Comparison of ENCODE assay signal across 1 cellular context in genomic region chr16:85027349-85027967, GRCh38.
TF ChIP-seq lines count a peak whose summit lies in the region.

KIAA0513 (plus strand) TSS chr16:85027795; CDS start chr16:85067072, 39,277 bp downstream.

TF ChIP-seq in K562, 482 proteins besides CTCF, POLR2A, EP300 and RAD21 (continued from another document and continues in another):
- TF ChIP-seq PHF20 (IDR thresholded peaks at IDR 0.05; ENCODE audit: partially characterized antibody): peak; percentile 52
- TF ChIP-seq SMARCE1 (IDR thresholded peaks at IDR 0.05): peak; percentile 51; the same call in 1 of the 2 replicates
- peak in 1 of 2 experiments; percentile 66; a peak in 1 of 4 replicates for TF ChIP-seq TBL1XR1 (IDR thresholded peaks at IDR 0.05; ENCODE audit: low read length in 2 of 2)
- TF ChIP-seq SOX6 (IDR thresholded peaks at IDR 0.05): peak; percentile 56; the same call in 1 of the 2 replicates
- TF ChIP-seq SMAD3 (CRISPR knock-in tag; conservative IDR thresholded peaks at IDR 0.05): no peak
- peak in 1 of 3 experiments; percentile 47; a peak in 1 of 6 replicates for TF ChIP-seq ZBTB11 (CRISPR knock-in tag; IDR thresholded peaks at IDR 0.05)
- TF ChIP-seq, protein P1, sequence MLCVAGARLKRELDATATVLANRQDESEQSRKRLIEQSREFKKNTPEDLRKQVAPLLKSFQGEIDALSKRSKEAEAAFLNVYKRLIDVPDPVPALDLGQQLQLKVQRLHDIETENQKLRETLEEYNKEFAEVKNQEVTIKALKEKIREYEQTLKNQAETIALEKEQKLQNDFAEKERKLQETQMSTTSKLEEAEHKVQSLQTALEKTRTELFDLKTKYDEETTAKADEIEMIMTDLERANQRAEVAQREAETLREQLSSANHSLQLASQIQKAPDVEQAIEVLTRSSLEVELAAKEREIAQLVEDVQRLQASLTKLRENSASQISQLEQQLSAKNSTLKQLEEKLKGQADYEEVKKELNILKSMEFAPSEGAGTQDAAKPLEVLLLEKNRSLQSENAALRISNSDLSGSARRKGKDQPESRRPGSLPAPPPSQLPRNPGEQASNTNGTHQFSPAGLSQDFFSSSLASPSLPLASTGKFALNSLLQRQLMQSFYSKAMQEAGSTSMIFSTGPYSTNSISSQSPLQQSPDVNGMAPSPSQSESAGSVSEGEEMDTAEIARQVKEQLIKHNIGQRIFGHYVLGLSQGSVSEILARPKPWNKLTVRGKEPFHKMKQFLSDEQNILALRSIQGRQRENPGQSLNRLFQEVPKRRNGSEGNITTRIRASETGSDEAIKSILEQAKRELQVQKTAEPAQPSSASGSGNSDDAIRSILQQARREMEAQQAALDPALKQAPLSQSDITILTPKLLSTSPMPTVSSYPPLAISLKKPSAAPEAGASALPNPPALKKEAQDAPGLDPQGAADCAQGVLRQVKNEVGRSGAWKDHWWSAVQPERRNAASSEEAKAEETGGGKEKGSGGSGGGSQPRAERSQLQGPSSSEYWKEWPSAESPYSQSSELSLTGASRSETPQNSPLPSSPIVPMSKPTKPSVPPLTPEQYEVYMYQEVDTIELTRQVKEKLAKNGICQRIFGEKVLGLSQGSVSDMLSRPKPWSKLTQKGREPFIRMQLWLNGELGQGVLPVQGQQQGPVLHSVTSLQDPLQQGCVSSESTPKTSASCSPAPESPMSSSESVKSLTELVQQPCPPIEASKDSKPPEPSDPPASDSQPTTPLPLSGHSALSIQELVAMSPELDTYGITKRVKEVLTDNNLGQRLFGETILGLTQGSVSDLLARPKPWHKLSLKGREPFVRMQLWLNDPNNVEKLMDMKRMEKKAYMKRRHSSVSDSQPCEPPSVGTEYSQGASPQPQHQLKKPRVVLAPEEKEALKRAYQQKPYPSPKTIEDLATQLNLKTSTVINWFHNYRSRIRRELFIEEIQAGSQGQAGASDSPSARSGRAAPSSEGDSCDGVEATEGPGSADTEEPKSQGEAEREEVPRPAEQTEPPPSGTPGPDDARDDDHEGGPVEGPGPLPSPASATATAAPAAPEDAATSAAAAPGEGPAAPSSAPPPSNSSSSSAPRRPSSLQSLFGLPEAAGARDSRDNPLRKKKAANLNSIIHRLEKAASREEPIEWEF (CRISPR knock-in tag; IDR thresholded peaks at IDR 0.05): no peak
- no peak for TF ChIP-seq FOXA3 (CRISPR knock-in tag; conservative IDR thresholded peaks at IDR 0.05 in 1 of 2, IDR thresholded peaks at IDR 0.05 in 1 of 2)
- no peak for TF ChIP-seq RNF2 (IDR thresholded peaks at IDR 0.05)
- no peak for TF ChIP-seq KAT2B (IDR thresholded peaks at IDR 0.05; ENCODE audit: low read depth, low read length)
- TF ChIP-seq RUNX1 (IDR thresholded peaks at IDR 0.05; ENCODE audit: low read depth): 0 out of 2 replicates have a peak, but pooled peaks have one; percentile 70
- peak; percentile 23 to 69; a peak in 1 of 4 replicates for TF ChIP-seq SIN3A (IDR thresholded peaks at IDR 0.05; ENCODE audit: borderline replicate concordance in 2 of 2, control insufficient read depth in 1 of 2, low read depth in 2 of 2, low read length in 2 of 2)
- TF ChIP-seq, protein P2, sequence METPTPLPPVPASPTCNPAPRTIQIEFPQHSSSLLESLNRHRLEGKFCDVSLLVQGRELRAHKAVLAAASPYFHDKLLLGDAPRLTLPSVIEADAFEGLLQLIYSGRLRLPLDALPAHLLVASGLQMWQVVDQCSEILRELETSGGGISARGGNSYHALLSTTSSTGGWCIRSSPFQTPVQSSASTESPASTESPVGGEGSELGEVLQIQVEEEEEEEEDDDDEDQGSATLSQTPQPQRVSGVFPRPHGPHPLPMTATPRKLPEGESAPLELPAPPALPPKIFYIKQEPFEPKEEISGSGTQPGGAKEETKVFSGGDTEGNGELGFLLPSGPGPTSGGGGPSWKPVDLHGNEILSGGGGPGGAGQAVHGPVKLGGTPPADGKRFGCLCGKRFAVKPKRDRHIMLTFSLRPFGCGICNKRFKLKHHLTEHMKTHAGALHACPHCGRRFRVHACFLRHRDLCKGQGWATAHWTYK (CRISPR knock-in tag; IDR thresholded peaks at IDR 0.05): peak; percentile 93
- no peak for TF ChIP-seq MECOM (CRISPR knock-in tag; IDR thresholded peaks at IDR 0.05)
- peak; percentile 92; the same call in 1 of the 2 replicates for TF ChIP-seq CLOCK (CRISPR knock-in tag; IDR thresholded peaks at IDR 0.05; ENCODE audit: borderline replicate concordance)
- no peak for TF ChIP-seq NR2C1 (IDR thresholded peaks at IDR 0.05)
- no peak for TF ChIP-seq NR2C1 (tag; IDR thresholded peaks at IDR 0.05)
- TF ChIP-seq, protein P3, sequence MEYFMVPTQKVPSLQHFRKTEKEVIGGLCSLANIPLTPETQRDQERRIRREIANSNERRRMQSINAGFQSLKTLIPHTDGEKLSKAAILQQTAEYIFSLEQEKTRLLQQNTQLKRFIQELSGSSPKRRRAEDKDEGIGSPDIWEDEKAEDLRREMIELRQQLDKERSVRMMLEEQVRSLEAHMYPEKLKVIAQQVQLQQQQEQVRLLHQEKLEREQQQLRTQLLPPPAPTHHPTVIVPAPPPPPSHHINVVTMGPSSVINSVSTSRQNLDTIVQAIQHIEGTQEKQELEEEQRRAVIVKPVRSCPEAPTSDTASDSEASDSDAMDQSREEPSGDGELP (CRISPR knock-in tag; IDR thresholded peaks at IDR 0.05; ENCODE audit: borderline replicate concordance): peak; percentile 49; the same call in 1 of the 2 replicates
- 0 out of 2 replicates have a peak, but pooled peaks have one; percentile 70 for TF ChIP-seq ZNF175 (CRISPR knock-in tag; IDR thresholded peaks at IDR 0.05; ENCODE audit: low read depth)
- peak; percentile 65 for TF ChIP-seq NEUROD1 (IDR thresholded peaks at IDR 0.05; ENCODE audit: borderline replicate concordance, low read depth, low read length, partially characterized antibody)
- TF ChIP-seq, protein P4, sequence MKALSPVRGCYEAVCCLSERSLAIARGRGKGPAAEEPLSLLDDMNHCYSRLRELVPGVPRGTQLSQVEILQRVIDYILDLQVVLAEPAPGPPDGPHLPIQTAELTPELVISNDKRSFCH (CRISPR knock-in tag; IDR thresholded peaks at IDR 0.05): no peak
- TF ChIP-seq, protein P4 (tag; IDR thresholded peaks at IDR 0.05): peak; percentile 71
- peak in 1 of 2 experiments; percentile 69; a peak in 2 of 4 replicates for TF ChIP-seq HDAC1 (IDR thresholded peaks at IDR 0.05)
- TF ChIP-seq, protein P5, sequence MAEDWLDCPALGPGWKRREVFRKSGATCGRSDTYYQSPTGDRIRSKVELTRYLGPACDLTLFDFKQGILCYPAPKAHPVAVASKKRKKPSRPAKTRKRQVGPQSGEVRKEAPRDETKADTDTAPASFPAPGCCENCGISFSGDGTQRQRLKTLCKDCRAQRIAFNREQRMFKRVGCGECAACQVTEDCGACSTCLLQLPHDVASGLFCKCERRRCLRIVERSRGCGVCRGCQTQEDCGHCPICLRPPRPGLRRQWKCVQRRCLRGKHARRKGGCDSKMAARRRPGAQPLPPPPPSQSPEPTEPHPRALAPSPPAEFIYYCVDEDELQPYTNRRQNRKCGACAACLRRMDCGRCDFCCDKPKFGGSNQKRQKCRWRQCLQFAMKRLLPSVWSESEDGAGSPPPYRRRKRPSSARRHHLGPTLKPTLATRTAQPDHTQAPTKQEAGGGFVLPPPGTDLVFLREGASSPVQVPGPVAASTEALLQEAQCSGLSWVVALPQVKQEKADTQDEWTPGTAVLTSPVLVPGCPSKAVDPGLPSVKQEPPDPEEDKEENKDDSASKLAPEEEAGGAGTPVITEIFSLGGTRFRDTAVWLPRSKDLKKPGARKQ (CRISPR knock-in tag; IDR thresholded peaks at IDR 0.05): no peak
- peak; percentile 76 for TF ChIP-seq FIP1L1 (IDR thresholded peaks at IDR 0.05; ENCODE audit: low read depth, low read length, poor library complexity, severe bottlenecking)
- TF ChIP-seq SLC30A9 (CRISPR knock-in tag; IDR thresholded peaks at IDR 0.05): no peak
- TF ChIP-seq RB1 (IDR thresholded peaks at IDR 0.05; ENCODE audit: low read depth): peak; percentile 97
- TF ChIP-seq ZNF561 (CRISPR knock-in tag; conservative IDR thresholded peaks at IDR 0.05): 0 out of 2 replicates have a peak, but pooled peaks have one; percentile 20
- peak; percentile 16 for TF ChIP-seq SAP30 (IDR thresholded peaks at IDR 0.05; ENCODE audit: borderline replicate concordance, insufficient read depth, low read depth, low read length, poor library complexity, severe bottlenecking)
- TF ChIP-seq EP400 (IDR thresholded peaks at IDR 0.05): no peak
- peak; percentile 18; the same call in 1 of the 2 replicates for TF ChIP-seq PHTF2 (CRISPR knock-in tag; IDR thresholded peaks at IDR 0.05)
- TF ChIP-seq, protein P6, sequence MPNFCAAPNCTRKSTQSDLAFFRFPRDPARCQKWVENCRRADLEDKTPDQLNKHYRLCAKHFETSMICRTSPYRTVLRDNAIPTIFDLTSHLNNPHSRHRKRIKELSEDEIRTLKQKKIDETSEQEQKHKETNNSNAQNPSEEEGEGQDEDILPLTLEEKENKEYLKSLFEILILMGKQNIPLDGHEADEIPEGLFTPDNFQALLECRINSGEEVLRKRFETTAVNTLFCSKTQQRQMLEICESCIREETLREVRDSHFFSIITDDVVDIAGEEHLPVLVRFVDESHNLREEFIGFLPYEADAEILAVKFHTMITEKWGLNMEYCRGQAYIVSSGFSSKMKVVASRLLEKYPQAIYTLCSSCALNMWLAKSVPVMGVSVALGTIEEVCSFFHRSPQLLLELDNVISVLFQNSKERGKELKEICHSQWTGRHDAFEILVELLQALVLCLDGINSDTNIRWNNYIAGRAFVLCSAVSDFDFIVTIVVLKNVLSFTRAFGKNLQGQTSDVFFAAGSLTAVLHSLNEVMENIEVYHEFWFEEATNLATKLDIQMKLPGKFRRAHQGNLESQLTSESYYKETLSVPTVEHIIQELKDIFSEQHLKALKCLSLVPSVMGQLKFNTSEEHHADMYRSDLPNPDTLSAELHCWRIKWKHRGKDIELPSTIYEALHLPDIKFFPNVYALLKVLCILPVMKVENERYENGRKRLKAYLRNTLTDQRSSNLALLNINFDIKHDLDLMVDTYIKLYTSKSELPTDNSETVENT (CRISPR knock-in tag; IDR thresholded peaks at IDR 0.05): peak; percentile 62; the same call in 1 of the 2 replicates
- no peak for TF ChIP-seq CEBPG (CRISPR knock-in tag; IDR thresholded peaks at IDR 0.05)
- TF ChIP-seq CEBPG (tag; conservative IDR thresholded peaks at IDR 0.05 in 1 of 2, IDR thresholded peaks at IDR 0.05 in 1 of 2): no peak
- TF ChIP-seq POLR2AphosphoS5 (IDR thresholded peaks at IDR 0.05; ENCODE audit: control insufficient read depth, insufficient read depth, low read depth, low read length): peak; percentile 57; the same call in 1 of the 2 replicates
- peak; percentile 37; the same call in 1 of the 2 replicates for TF ChIP-seq HDAC2 (IDR thresholded peaks at IDR 0.05)
- TF ChIP-seq BRD4 (IDR thresholded peaks at IDR 0.05): no peak
- no peak for TF ChIP-seq IRF2 (CRISPR knock-in tag; IDR thresholded peaks at IDR 0.05)
- TF ChIP-seq NCOA1 (IDR thresholded peaks at IDR 0.05; ENCODE audit: low read depth): no peak
- peak; percentile 83 for TF ChIP-seq SUPT5H (IDR thresholded peaks at IDR 0.05)
- no peak for TF ChIP-seq ZNF830 (CRISPR knock-in tag; IDR thresholded peaks at IDR 0.05)
- TF ChIP-seq HOXB6 (CRISPR knock-in tag; IDR thresholded peaks at IDR 0.05; ENCODE audit: borderline replicate concordance): no peak
- TF ChIP-seq TEAD1 (CRISPR knock-in tag; IDR thresholded peaks at IDR 0.05): peak; percentile 17 to 70; a peak in 2 of 4 replicates
- no peak for TF ChIP-seq ZNF76 (CRISPR knock-in tag; IDR thresholded peaks at IDR 0.05; ENCODE audit: borderline replicate concordance)
- peak; percentile 27; the same call in 1 of the 2 replicates for TF ChIP-seq PML (IDR thresholded peaks at IDR 0.05; ENCODE audit: low read length)
